19 cellular contexts compared by ENCODE assay signal in genomic region chr4:148108776-148109175, GRCh38.
"Had no signal": no experiment of that assay in that cellular context is flagged by ENCODE, and none has a peak within 500 bp of the region (broad histone marks: within the 10 kb centered on the region; RNA-seq: fewer than 3 reads in every experiment).

No MANE protein-coding gene starts in this region.

- H3K27ac ChIP-seq: coronary artery, dorsolateral prefrontal cortex, esophagus muscularis mucosa, foreskin keratinocyte, gastroesophageal sphincter, heart left ventricle, hepatocyte, left lung, lower lobe of right lung had no signal

- H3K4me1 Mint-ChIP-seq: immature natural killer cell had no signal

- H3K4me1 ChIP-seq: esophagus muscularis mucosa, foreskin keratinocyte, gastroesophageal sphincter, left lung, lower lobe of right lung had no signal

- H3K4me2 ChIP-seq: hepatocyte had no signal

- DNase-seq: dermis blood vessel endothelial cell; dorsolateral prefrontal cortex; effector CD4-positive, alpha-beta T cell; effector memory CD4-positive, alpha-beta T cell; foreskin keratinocyte; heart left ventricle; hypothalamus; immature natural killer cell; left cardiac atrium; left lung; left ventricle myocardium superior; lower lobe of right lung; mesenchymal stem cell; mucosa of descending colon had no signal

- H2AFZ ChIP-seq: hepatocyte had no signal

- H3K4me3 Mint-ChIP-seq: immature natural killer cell, mesothelial cell of epicardium had no signal

- H3K9me3 ChIP-seq: mucosa of descending colon had no signal

- H3K4me3 ChIP-seq: coronary artery, dorsolateral prefrontal cortex, esophagus muscularis mucosa, gastroesophageal sphincter, heart left ventricle, hepatocyte, left lung, lower lobe of right lung, mucosa of descending colon had no signal

- H3K79me2 ChIP-seq: hepatocyte had no signal

- H3K27me3 ChIP-seq: dorsolateral prefrontal cortex, esophagus muscularis mucosa, foreskin keratinocyte, gastroesophageal sphincter, heart left ventricle, hepatocyte, left lung had no signal

- H3K27ac Mint-ChIP-seq: immature natural killer cell, mesothelial cell of epicardium had no signal
